9 cellular contexts compared by ENCODE assay signal in the genomic region with DNA sequence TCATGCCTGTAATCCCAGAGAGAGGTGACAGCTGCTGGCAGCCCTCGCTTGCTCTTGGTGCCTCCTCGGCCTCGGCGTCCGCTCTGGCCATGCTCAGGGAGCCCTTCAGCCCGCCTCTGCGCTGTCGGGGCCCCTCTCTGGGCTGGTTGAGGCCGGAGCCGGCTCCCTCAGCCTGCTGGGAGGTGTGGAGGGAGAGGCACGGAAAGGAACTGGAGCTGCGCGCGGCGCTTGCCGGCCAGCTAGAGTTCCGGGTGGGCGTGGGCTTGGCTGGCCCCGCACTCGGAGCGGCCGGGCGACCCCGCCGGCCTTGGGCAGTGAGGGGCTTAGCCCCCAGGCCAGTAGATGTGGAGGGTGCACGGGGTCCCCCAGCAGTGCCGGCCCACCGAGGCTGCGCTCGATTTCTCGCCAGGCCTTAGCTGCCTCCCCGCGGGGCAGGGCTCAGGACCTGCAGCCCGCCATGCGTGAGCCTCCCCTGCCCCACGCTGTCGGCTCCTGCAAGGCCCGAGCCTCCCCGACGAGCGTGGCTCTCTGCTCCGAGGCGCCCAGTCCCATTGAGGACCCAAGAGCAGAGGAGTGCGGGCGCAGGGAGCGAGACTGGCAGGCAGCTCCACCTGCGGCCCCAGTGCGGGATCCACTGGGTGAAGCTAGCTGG. TPM values are rescaled to one million over a fixed set of nuclear protein-coding genes. Genes with fewer than 3 reads are reported as not detected.
DNase-seq lines count a peak whose midpoint lies in the region; ATAC-seq and TF ChIP-seq lines count a peak whose summit lies in the region.
"Had no signal": no experiment of that assay in that cellular context is flagged by ENCODE, and none has a peak within 500 bp of the region (broad histone marks: within the 10 kb centered on the region; RNA-seq: fewer than 3 reads in every experiment).

No MANE protein-coding gene starts in this region.

- H3K4me1 ChIP-seq in skeletal muscle satellite cell (ENCODE audit: control insufficient read depth, insufficient read depth, low read length) = no peaks in the 10 kb centered on the region

- no peaks in the 10 kb centered on the region for H3K4me1 Mint-ChIP-seq in glutamatergic neuron (ENCODE audit: low read depth, unreplicated experiment)

- H3K36me3 ChIP-seq in SK-N-MC (ENCODE audit: insufficient read depth, low read length) (no peaks in the 10 kb centered on the region), skeletal muscle satellite cell (ENCODE audit: insufficient read depth, low read length) (no peaks in the 10 kb centered on the region)
- H3K36me3 ChIP-seq: SJCRH30 had no signal

- TF ChIP-seq CTCF in glutamatergic neuron (IDR thresholded peaks at IDR 0.05; ENCODE audit: partially characterized antibody, unreplicated experiment) = no peak

- peak overlapping the region; percentile 65 for H3K4me2 ChIP-seq in skeletal muscle satellite cell (ENCODE audit: low read length)

- H3K9ac ChIP-seq in SK-N-MC (ENCODE audit: insufficient read length) (no peak overlapping the region), skeletal muscle satellite cell (ENCODE audit: low read depth, low read length) (peak overlapping the region; percentile 35)

- peak; percentile 62 for ATAC-seq in GM19351 (IDR thresholded peaks at IDR 0.05; ENCODE audit: unreplicated experiment)
- ATAC-seq in HG03108 (IDR thresholded peaks at IDR 0.05; ENCODE audit: unreplicated experiment) = no peak

- H3K4me3 ChIP-seq in SK-N-MC = peak overlapping the region; percentile 55
- H3K4me3 ChIP-seq in skeletal muscle satellite cell (ENCODE audit: low read length) = peak overlapping the region; percentile 65
- H3K4me3 ChIP-seq: SJCRH30 had no signal

- no peak for DNase-seq in SK-N-MC (ENCODE audit: low read depth, low spot score)
- peak; percentile 64 for DNase-seq in glutamatergic neuron
- DNase-seq in DMS 273 (lab: John Stamatoyannopoulos, UW; ENCODE audit: unreplicated experiment) = no peak
- no peak for DNase-seq in central memory CD4-positive, alpha-beta T cell
- DNase-seq: SJCRH30 had no signal

- H3K36me3 Mint-ChIP-seq in glutamatergic neuron (ENCODE audit: unreplicated experiment) = peaks cover 8% of the 10 kb centered on the region

- peaks cover 11% of the 10 kb centered on the region for H3K27me3 ChIP-seq in skeletal muscle satellite cell (ENCODE audit: control insufficient read depth, insufficient read depth, low read length)
- H3K27me3 ChIP-seq: SJCRH30 had no signal

- H3K27ac ChIP-seq in SK-N-MC = no peak overlapping the region
- H3K27ac ChIP-seq: SJCRH30 had no signal

- H3K4me3 Mint-ChIP-seq in glutamatergic neuron (ENCODE audit: unreplicated experiment) = peak overlapping the region; percentile 81

- H3K27me3 Mint-ChIP-seq in glutamatergic neuron (ENCODE audit: unreplicated experiment) = peaks cover 2% of the 10 kb centered on the region

- H3K9me3 Mint-ChIP-seq in glutamatergic neuron (ENCODE audit: unreplicated experiment) = peaks cover 2% of the 10 kb centered on the region

- no peak overlapping the region for H3K27ac Mint-ChIP-seq in glutamatergic neuron (ENCODE audit: unreplicated experiment)

- no peaks in the 10 kb centered on the region for H3K9me3 ChIP-seq in SK-N-MC (ENCODE audit: low read depth, low read length)
- H3K9me3 ChIP-seq in skeletal muscle satellite cell (replicated peaks; ENCODE audit: low read length) = no peaks in the 10 kb centered on the region
- H3K9me3 ChIP-seq: SJCRH30 had no signal

RNA-seq across cellular contexts. Expression of a gene that starts 34.6 kb away (rescaled TPM):
- 4.1 TPM for total RNA-seq in glutamatergic neuron (ENCODE audit: unreplicated experiment)
- 0.66 and 1.5 TPM in 2 replicates for total RNA-seq in skeletal muscle satellite cell (2012; rRNA removed)
- total RNA-seq: lung microvascular endothelial cell, SJCRH30 had no signal

RNA-seq across cellular contexts. Expression of a gene that starts 34.9 kb away (rescaled TPM):
- total RNA-seq in glutamatergic neuron (ENCODE audit: unreplicated experiment) = 14.6 TPM
- 25.3 and 30.4 TPM in 2 replicates for total RNA-seq in skeletal muscle satellite cell (2012; rRNA removed)
